1 cellular context compared by ENCODE assay signal in the genomic region with DNA sequence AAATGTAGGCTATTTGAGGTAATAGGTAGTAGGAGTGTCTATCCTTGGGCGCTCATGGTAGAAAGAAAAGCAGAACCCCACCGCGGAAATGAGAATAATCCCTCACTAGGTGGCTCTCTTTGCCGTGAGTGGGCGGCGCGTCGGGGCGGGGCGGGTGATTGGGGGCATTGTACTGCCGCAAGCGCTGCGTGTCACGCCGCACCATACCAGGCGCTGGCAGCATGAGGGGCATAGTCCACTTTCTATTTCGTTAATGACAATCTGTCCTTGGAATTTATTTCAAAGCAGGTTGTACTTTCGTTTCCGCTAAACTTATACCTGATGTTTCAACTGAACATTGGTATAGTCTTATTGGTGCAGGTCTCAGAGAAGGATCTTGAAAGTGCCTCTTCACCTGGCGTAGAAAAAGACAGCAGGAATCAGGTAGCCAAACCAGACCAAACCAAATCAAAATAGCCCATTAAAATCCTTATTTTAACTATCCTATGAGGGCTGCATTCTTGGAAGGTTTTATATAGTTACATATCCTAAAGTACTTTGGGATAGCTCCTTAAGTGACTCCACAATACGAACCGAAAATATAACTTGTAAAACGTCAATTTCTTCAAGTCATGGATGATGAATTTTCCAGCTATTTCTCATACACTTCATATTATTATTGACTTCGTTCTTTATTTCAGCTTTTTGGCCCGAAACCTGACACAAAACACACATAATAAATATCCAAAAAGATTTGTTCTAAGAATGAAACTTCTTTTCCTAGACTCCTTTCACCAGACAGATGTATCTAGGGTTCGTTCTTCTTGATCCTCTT.
A peak's percentile ranks its signal among the peaks of the same experiment; 100 is the strongest.
TF ChIP-seq lines count a peak whose summit lies in the region.

No MANE protein-coding gene starts in this region.

TF ChIP-seq in HepG2, 621 proteins besides CTCF, POLR2A, EP300 and RAD21 (continued from another document and continues in another):
- TF ChIP-seq, protein P1, sequence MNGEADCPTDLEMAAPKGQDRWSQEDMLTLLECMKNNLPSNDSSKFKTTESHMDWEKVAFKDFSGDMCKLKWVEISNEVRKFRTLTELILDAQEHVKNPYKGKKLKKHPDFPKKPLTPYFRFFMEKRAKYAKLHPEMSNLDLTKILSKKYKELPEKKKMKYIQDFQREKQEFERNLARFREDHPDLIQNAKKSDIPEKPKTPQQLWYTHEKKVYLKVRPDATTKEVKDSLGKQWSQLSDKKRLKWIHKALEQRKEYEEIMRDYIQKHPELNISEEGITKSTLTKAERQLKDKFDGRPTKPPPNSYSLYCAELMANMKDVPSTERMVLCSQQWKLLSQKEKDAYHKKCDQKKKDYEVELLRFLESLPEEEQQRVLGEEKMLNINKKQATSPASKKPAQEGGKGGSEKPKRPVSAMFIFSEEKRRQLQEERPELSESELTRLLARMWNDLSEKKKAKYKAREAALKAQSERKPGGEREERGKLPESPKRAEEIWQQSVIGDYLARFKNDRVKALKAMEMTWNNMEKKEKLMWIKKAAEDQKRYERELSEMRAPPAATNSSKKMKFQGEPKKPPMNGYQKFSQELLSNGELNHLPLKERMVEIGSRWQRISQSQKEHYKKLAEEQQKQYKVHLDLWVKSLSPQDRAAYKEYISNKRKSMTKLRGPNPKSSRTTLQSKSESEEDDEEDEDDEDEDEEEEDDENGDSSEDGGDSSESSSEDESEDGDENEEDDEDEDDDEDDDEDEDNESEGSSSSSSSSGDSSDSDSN (CRISPR knock-in tag; IDR thresholded peaks at IDR 0.05), result no peak
- 0 out of 2 replicates have a peak, but pooled peaks have one; percentile 41 for TF ChIP-seq ZNF232 (CRISPR knock-in tag; IDR thresholded peaks at IDR 0.05; ENCODE audit: borderline replicate concordance)
- 0 out of 2 replicates have a peak, but pooled peaks have one; percentile 37 for TF ChIP-seq HMG20B (CRISPR knock-in tag; conservative IDR thresholded peaks at IDR 0.05)
- TF ChIP-seq, protein P2, sequence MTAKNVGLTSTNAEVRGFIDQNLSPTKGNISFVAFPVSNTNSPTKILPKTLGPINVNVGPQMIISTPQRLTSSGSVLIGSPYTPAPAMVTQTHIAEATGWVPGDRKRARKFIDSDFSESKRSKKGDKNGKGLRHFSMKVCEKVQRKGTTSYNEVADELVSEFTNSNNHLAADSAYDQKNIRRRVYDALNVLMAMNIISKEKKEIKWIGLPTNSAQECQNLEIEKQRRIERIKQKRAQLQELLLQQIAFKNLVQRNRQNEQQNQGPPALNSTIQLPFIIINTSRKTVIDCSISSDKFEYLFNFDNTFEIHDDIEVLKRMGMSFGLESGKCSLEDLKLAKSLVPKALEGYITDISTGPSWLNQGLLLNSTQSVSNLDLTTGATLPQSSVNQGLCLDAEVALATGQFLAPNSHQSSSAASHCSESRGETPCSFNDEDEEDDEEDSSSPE (CRISPR knock-in tag; IDR thresholded peaks at IDR 0.05), result no peak
- no peak for TF ChIP-seq ZNF432 (CRISPR knock-in tag; IDR thresholded peaks at IDR 0.05; ENCODE audit: borderline replicate concordance)
- peak; percentile 76; the same call in 1 of the 2 replicates for TF ChIP-seq SIN3A (IDR thresholded peaks at IDR 0.05; ENCODE audit: borderline replicate concordance, low read depth, low read length)
- TF ChIP-seq IRF2 (CRISPR knock-in tag; IDR thresholded peaks at IDR 0.05), result peak; percentile 90
- no peak for TF ChIP-seq REL (CRISPR knock-in tag; conservative IDR thresholded peaks at IDR 0.05)
- TF ChIP-seq PPARG (CRISPR knock-in tag; conservative IDR thresholded peaks at IDR 0.05), result 0 out of 2 replicates have a peak, but pooled peaks have one; percentile 44
- TF ChIP-seq BHLHE40 (IDR thresholded peaks at IDR 0.05; ENCODE audit: low read length), result peak; percentile 62
- 0 out of 2 replicates have a peak, but pooled peaks have one; percentile 29 for TF ChIP-seq ZNF264 (CRISPR knock-in tag; IDR thresholded peaks at IDR 0.05)
- no peak for TF ChIP-seq PLRG1 (conservative IDR thresholded peaks at IDR 0.05)
- peak; percentile 80 for TF ChIP-seq ZMYM4 (CRISPR knock-in tag; IDR thresholded peaks at IDR 0.05)
- TF ChIP-seq ZNF562 (CRISPR knock-in tag; IDR thresholded peaks at IDR 0.05; ENCODE audit: borderline replicate concordance), result no peak
- TF ChIP-seq ERF (CRISPR knock-in tag; IDR thresholded peaks at IDR 0.05), result peak; percentile 59
- TF ChIP-seq ESRRA (CRISPR knock-in tag; IDR thresholded peaks at IDR 0.05; ENCODE audit: low read depth), result peak; percentile 21; the same call in 1 of the 2 replicates
- TF ChIP-seq ZNF577 (CRISPR knock-in tag; IDR thresholded peaks at IDR 0.05; ENCODE audit: borderline replicate concordance, low read depth), result no peak
- TF ChIP-seq, protein P3, sequence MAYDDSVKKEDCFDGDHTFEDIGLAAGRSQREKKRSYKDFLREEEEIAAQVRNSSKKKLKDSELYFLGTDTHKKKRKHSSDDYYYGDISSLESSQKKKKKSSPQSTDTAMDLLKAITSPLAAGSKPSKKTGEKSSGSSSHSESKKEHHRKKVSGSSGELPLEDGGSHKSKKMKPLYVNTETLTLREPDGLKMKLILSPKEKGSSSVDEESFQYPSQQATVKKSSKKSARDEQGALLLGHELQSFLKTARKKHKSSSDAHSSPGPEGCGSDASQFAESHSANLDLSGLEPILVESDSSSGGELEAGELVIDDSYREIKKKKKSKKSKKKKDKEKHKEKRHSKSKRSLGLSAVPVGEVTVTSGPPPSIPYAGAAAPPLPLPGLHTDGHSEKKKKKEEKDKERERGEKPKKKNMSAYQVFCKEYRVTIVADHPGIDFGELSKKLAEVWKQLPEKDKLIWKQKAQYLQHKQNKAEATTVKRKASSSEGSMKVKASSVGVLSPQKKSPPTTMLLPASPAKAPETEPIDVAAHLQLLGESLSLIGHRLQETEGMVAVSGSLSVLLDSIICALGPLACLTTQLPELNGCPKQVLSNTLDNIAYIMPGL (CRISPR knock-in tag; IDR thresholded peaks at IDR 0.05; ENCODE audit: borderline replicate concordance in 1 of 2, low read depth in 1 of 2), result peak in 1 of 2 experiments; percentile 81; a peak in 1 of 4 replicates
- no peak for TF ChIP-seq ZNF367 (CRISPR knock-in tag; IDR thresholded peaks at IDR 0.05; ENCODE audit: borderline replicate concordance)
- peak; percentile 49; the same call in 1 of the 2 replicates for TF ChIP-seq ZNF317 (CRISPR knock-in tag; IDR thresholded peaks at IDR 0.05)
- TF ChIP-seq, protein P4, sequence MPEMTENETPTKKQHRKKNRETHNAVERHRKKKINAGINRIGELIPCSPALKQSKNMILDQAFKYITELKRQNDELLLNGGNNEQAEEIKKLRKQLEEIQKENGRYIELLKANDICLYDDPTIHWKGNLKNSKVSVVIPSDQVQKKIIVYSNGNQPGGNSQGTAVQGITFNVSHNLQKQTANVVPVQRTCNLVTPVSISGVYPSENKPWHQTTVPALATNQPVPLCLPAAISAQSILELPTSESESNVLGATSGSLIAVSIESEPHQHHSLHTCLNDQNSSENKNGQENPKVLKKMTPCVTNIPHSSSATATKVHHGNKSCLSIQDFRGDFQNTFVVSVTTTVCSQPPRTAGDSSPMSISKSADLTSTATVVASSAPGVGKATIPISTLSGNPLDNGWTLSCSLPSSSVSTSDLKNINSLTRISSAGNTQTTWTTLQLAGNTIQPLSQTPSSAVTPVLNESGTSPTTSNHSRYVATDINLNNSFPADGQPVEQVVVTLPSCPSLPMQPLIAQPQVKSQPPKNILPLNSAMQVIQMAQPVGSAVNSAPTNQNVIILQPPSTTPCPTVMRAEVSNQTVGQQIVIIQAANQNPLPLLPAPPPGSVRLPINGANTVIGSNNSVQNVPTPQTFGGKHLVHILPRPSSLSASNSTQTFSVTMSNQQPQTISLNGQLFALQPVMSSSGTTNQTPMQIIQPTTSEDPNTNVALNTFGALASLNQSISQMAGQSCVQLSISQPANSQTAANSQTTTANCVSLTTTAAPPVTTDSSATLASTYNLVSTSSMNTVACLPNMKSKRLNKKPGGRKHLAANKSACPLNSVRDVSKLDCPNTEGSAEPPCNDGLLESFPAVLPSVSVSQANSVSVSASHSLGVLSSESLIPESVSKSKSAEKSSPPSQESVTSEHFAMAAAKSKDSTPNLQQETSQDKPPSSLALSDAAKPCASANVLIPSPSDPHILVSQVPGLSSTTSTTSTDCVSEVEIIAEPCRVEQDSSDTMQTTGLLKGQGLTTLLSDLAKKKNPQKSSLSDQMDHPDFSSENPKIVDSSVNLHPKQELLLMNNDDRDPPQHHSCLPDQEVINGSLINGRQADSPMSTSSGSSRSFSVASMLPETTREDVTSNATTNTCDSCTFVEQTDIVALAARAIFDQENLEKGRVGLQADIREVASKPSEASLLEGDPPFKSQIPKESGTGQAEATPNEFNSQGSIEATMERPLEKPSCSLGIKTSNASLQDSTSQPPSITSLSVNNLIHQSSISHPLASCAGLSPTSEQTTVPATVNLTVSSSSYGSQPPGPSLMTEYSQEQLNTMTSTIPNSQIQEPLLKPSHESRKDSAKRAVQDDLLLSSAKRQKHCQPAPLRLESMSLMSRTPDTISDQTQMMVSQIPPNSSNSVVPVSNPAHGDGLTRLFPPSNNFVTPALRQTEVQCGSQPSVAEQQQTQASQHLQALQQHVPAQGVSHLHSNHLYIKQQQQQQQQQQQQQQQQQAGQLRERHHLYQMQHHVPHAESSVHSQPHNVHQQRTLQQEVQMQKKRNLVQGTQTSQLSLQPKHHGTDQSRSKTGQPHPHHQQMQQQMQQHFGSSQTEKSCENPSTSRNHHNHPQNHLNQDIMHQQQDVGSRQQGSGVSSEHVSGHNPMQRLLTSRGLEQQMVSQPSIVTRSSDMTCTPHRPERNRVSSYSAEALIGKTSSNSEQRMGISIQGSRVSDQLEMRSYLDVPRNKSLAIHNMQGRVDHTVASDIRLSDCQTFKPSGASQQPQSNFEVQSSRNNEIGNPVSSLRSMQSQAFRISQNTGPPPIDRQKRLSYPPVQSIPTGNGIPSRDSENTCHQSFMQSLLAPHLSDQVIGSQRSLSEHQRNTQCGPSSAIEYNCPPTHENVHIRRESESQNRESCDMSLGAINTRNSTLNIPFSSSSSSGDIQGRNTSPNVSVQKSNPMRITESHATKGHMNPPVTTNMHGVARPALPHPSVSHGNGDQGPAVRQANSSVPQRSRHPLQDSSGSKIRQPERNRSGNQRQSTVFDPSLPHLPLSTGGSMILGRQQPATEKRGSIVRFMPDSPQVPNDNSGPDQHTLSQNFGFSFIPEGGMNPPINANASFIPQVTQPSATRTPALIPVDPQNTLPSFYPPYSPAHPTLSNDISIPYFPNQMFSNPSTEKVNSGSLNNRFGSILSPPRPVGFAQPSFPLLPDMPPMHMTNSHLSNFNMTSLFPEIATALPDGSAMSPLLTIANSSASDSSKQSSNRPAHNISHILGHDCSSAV (CRISPR knock-in tag; IDR thresholded peaks at IDR 0.05; ENCODE audit: borderline replicate concordance), result no peak
- TF ChIP-seq, protein P5, sequence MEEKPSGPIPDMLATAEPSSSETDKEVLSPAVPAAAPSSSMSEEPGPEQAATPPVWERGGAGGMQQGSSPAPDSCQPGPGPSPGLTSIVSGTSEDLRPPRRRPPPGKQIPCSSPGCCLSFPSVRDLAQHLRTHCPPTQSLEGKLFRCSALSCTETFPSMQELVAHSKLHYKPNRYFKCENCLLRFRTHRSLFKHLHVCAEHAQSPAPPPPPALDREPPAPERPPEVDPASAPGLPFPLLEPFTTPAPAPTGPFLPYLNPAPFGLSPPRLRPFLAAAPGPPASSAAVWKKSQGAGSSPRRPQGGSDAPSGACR (CRISPR knock-in tag; IDR thresholded peaks at IDR 0.05), result peak; percentile 51; the same call in 1 of the 2 replicates
- peak in 1 of 2 experiments; percentile 39; a peak in 1 of 4 replicates for TF ChIP-seq KLF16 (CRISPR knock-in tag; IDR thresholded peaks at IDR 0.05)
- TF ChIP-seq SOX5 (CRISPR knock-in tag; IDR thresholded peaks at IDR 0.05; ENCODE audit: borderline replicate concordance), result peak; percentile 71
- TF ChIP-seq ZNF17 (CRISPR knock-in tag; IDR thresholded peaks at IDR 0.05), result no peak
- no peak for TF ChIP-seq ATF7-NPFF (CRISPR knock-in tag; IDR thresholded peaks at IDR 0.05; ENCODE audit: low read depth)
- no peak for TF ChIP-seq ZNF747 (CRISPR knock-in tag; IDR thresholded peaks at IDR 0.05; ENCODE audit: borderline replicate concordance)
- TF ChIP-seq, protein P6, sequence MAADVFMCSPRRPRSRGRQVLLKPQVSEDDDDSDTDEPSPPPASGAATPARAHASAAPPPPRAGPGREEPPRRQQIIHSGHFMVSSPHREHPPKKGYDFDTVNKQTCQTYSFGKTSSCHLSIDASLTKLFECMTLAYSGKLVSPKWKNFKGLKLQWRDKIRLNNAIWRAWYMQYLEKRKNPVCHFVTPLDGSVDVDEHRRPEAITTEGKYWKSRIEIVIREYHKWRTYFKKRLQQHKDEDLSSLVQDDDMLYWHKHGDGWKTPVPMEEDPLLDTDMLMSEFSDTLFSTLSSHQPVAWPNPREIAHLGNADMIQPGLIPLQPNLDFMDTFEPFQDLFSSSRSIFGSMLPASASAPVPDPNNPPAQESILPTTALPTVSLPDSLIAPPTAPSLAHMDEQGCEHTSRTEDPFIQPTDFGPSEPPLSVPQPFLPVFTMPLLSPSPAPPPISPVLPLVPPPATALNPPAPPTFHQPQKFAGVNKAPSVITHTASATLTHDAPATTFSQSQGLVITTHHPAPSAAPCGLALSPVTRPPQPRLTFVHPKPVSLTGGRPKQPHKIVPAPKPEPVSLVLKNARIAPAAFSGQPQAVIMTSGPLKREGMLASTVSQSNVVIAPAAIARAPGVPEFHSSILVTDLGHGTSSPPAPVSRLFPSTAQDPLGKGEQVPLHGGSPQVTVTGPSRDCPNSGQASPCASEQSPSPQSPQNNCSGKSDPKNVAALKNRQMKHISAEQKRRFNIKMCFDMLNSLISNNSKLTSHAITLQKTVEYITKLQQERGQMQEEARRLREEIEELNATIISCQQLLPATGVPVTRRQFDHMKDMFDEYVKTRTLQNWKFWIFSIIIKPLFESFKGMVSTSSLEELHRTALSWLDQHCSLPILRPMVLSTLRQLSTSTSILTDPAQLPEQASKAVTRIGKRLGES (CRISPR knock-in tag; IDR thresholded peaks at IDR 0.05; ENCODE audit: borderline replicate concordance), result peak; percentile 43; the same call in 1 of the 2 replicates
- TF ChIP-seq ZNF839 (CRISPR knock-in tag; IDR thresholded peaks at IDR 0.05; ENCODE audit: borderline replicate concordance), result no peak
- TF ChIP-seq SIX4 (CRISPR knock-in tag; IDR thresholded peaks at IDR 0.05), result 0 out of 2 replicates have a peak, but pooled peaks have one; percentile 14
- TF ChIP-seq SKI (IDR thresholded peaks at IDR 0.05; ENCODE audit: partially characterized antibody), result peak; percentile 29
- TF ChIP-seq, protein P7, sequence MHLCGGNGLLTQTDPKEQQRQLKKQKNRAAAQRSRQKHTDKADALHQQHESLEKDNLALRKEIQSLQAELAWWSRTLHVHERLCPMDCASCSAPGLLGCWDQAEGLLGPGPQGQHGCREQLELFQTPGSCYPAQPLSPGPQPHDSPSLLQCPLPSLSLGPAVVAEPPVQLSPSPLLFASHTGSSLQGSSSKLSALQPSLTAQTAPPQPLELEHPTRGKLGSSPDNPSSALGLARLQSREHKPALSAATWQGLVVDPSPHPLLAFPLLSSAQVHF (CRISPR knock-in tag; IDR thresholded peaks at IDR 0.05), result no peak
- TF ChIP-seq, protein P8, sequence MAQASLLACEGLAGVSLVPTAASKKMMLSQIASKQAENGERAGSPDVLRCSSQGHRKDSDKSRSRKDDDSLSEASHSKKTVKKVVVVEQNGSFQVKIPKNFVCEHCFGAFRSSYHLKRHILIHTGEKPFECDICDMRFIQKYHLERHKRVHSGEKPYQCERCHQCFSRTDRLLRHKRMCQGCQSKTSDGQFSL (CRISPR knock-in tag; IDR thresholded peaks at IDR 0.05), result 0 out of 2 replicates have a peak, but pooled peaks have one; percentile 45
- no peak for TF ChIP-seq ZFP36L2 (CRISPR knock-in tag; IDR thresholded peaks at IDR 0.05)
- no peak for TF ChIP-seq SRSF4 (IDR thresholded peaks at IDR 0.05; ENCODE audit: low read depth, low read length, poor library complexity, severe bottlenecking)
- no peak; the same call in 1 of the 2 replicates for TF ChIP-seq MEIS1 (CRISPR knock-in tag; IDR thresholded peaks at IDR 0.05; ENCODE audit: borderline replicate concordance)
